8 cellular contexts compared by ENCODE assay signal in genomic region chr20:58888103-58888502, GRCh38. TPM values are rescaled to one million over a fixed set of nuclear protein-coding genes. Genes with fewer than 3 reads are reported as not detected.
DNase-seq lines count a peak whose midpoint lies in the region; ATAC-seq and TF ChIP-seq lines count a peak whose summit lies in the region.

No MANE protein-coding gene starts in this region.

- no peaks in the 10 kb centered on the region for H3K27me3 Mint-ChIP-seq in activated naive CD4-positive, alpha-beta T cell treated with anti-CD3 and anti-CD28 coated beads, Interleukin-2, amount 50 U/mL, for 24 hours

- H3K79me1 ChIP-seq in mesendoderm (ENCODE audit: low read length), result no peaks in the 10 kb centered on the region

- no peak for DNase-seq in activated naive CD4-positive, alpha-beta T cell treated with Interleukin-2 at 50 U/mL for 16 hours
- DNase-seq in brain microvascular endothelial cell (no peak), mesendoderm (no peak), upper lobe of left lung (no peak), SKM-1 (lab: John Stamatoyannopoulos, UW; ENCODE audit: unreplicated experiment) (no peak), hepatic stellate cell (ENCODE audit: low spot score) (no peak)

- no peak overlapping the region for H3K23ac ChIP-seq in mesendoderm (ENCODE audit: low read length)

- H3K36me3 Mint-ChIP-seq in activated naive CD4-positive, alpha-beta T cell treated with anti-CD3 and anti-CD28 coated beads, Interleukin-2, amount 50 U/mL, for 24 hours, result peaks cover 4% of the 10 kb centered on the region

- H3K4me2 ChIP-seq in mesendoderm (ENCODE audit: low read length), result peak overlapping the region; percentile 32

- H3K4me1 ChIP-seq in mesendoderm (ENCODE audit: control insufficient read depth, low read depth, low read length), result peaks cover 5% of the 10 kb centered on the region
- peaks cover under 1 to 13% (median 7%) of the 10 kb centered on the region in 4 donors for H3K4me1 ChIP-seq in upper lobe of left lung

- H3K56ac ChIP-seq in mesendoderm (ENCODE audit: low read length), result peak overlapping the region; percentile 89

- no peak overlapping the region for H2BK120ac ChIP-seq in mesendoderm (ENCODE audit: low read depth, low read length)

- H4K8ac ChIP-seq in mesendoderm (ENCODE audit: low read depth, low read length), result no peak overlapping the region

- peak overlapping the region; percentile 86 for H3K4me3 Mint-ChIP-seq in activated naive CD4-positive, alpha-beta T cell treated with anti-CD3 and anti-CD28 coated beads, Interleukin-2, amount 50 U/mL, for 24 hours

- H3K9me3 Mint-ChIP-seq in activated naive CD4-positive, alpha-beta T cell treated with anti-CD3 and anti-CD28 coated beads, Interleukin-2, amount 50 U/mL, for 24 hours, result no peaks in the 10 kb centered on the region

- H3K27ac ChIP-seq in brain microvascular endothelial cell (no peak overlapping the region), mesendoderm (ENCODE audit: low read depth, low read length) (no peak overlapping the region), upper lobe of left lung (peak overlapping the region in 3 of 4 donors; percentile 97 to 100 (median 98))

- peak overlapping the region; percentile 75 for H3K4me3 ChIP-seq in brain microvascular endothelial cell (ENCODE audit: low read depth, low read length)
- H3K4me3 ChIP-seq in mesendoderm (ENCODE audit: low read length), result peak overlapping the region; percentile 65
- H3K4me3 ChIP-seq in upper lobe of left lung, result peak overlapping the region; percentile 27 to 85 (median 76)

- no peak overlapping the region for H3K18ac ChIP-seq in mesendoderm (ENCODE audit: low read length)

- H3K27me3 ChIP-seq in brain microvascular endothelial cell (replicated peaks) (no peaks in the 10 kb centered on the region), mesendoderm (ENCODE audit: insufficient read depth, low read length, poor library complexity) (no peaks in the 10 kb centered on the region), upper lobe of left lung (no peaks in the 10 kb centered on the region)

- no peak for TF ChIP-seq EP300 in upper lobe of left lung (IDR thresholded peaks at IDR 0.05)

- peaks cover 29% of the 10 kb centered on the region for H3K4me1 Mint-ChIP-seq in activated naive CD4-positive, alpha-beta T cell treated with anti-CD3 and anti-CD28 coated beads, Interleukin-2, amount 50 U/mL, for 24 hours

- H3K4ac ChIP-seq in mesendoderm (ENCODE audit: low read depth, low read length), result no peak overlapping the region

- no CpG with 5 or more reads among the region's 12 CpGs for WGBS in mesendoderm (ENCODE audit: extremely low coverage, insufficient coverage, low lambda C conversion rate)
- 66 to 67% methylated on average over 10 to 12 of the region's 12 CpGs for WGBS in upper lobe of left lung, 2 donors

- peaks cover 12% of the 10 kb centered on the region for H3K79me2 ChIP-seq in mesendoderm (ENCODE audit: control insufficient read depth, insufficient read depth, low read length)

- in situ Hi-C loops in brain microvascular endothelial cell (cut with HindIII; ENCODE audit: low pct_ligation_motif_present, low sequenced_read_pairs), result no loop called here

- TF ChIP-seq CTCF in brain microvascular endothelial cell (IDR thresholded peaks at IDR 0.05; ENCODE audit: low read depth, low read length, missing control alignments), result no peak
- no peak for TF ChIP-seq CTCF in upper lobe of left lung (IDR thresholded peaks at IDR 0.05)

- peak overlapping the region; percentile 80 for H3K9ac ChIP-seq in mesendoderm (ENCODE audit: low read length)

- H4K5ac ChIP-seq in mesendoderm (ENCODE audit: low read length), result no peak overlapping the region

- peak overlapping the region; percentile 59 for H3K27ac Mint-ChIP-seq in activated naive CD4-positive, alpha-beta T cell treated with anti-CD3 and anti-CD28 coated beads, Interleukin-2, amount 50 U/mL, for 24 hours

- no peak overlapping the region for H2AK5ac ChIP-seq in mesendoderm (ENCODE audit: low read length)

- no peak for TF ChIP-seq POLR2A in upper lobe of left lung (IDR thresholded peaks at IDR 0.05)

- H3K36me3 ChIP-seq in brain microvascular endothelial cell (replicated peaks) (no peaks in the 10 kb centered on the region), mesendoderm (ENCODE audit: control insufficient read depth, insufficient read depth, low read length) (no peaks in the 10 kb centered on the region), upper lobe of left lung (no peaks in the 10 kb centered on the region)

- ATAC-seq in upper lobe of left lung (ENCODE audit: low FRiP score in 2 of 2) (no peak), HG02623 (IDR thresholded peaks at IDR 0.05; ENCODE audit: unreplicated experiment) (no peak)

- H2BK5ac ChIP-seq in mesendoderm (ENCODE audit: low read length), result no peak overlapping the region

- H3K9me3 ChIP-seq in upper lobe of left lung, result no peaks in the 10 kb centered on the region

- H2BK15ac ChIP-seq in mesendoderm (replicated peaks; ENCODE audit: low read depth), result no peak overlapping the region

RNA-seq across cellular contexts. Expression of gene GNAS, which starts 35.6 kb away (rescaled TPM):
- polyA plus RNA-seq in mesendoderm (2013, experiment 1 of 2), result 871 TPM
- polyA plus RNA-seq in mesendoderm (2013, experiment 2 of 2), result 882 TPM
- total RNA-seq in upper lobe of left lung, result 100 to 1,000 TPM; 520 to 910 (median 811) TPM

RNA-seq across cellular contexts. Expression of gene GNAS-AS1, which starts 37.4 kb away (rescaled TPM):
- 1.6 TPM for polyA plus RNA-seq in mesendoderm (2013, experiment 1 of 2)
- 1.6 TPM for polyA plus RNA-seq in mesendoderm (2013, experiment 2 of 2)
- 1 to 10 TPM in 1 of 6 donors, under 1 TPM in 4, not detected in 1; 0.30 to 2.1 (median 0.54) TPM for total RNA-seq in upper lobe of left lung

Comparison
In these comparisons a context has a peak if more than half of its experiments do, and no peak if none do; other contexts are left out.
1. H3K27ac ChIP-seq: peak in upper lobe of left lung (3 of 4); none in brain microvascular endothelial cell (single experiment) and mesendoderm (single experiment).
2. Peak in every context shown above with its lines, with median percentiles within 50 percentile points of each other: H3K4me3 ChIP-seq.